ENCODE assay signal across 17 cellular contexts in the genomic region with DNA sequence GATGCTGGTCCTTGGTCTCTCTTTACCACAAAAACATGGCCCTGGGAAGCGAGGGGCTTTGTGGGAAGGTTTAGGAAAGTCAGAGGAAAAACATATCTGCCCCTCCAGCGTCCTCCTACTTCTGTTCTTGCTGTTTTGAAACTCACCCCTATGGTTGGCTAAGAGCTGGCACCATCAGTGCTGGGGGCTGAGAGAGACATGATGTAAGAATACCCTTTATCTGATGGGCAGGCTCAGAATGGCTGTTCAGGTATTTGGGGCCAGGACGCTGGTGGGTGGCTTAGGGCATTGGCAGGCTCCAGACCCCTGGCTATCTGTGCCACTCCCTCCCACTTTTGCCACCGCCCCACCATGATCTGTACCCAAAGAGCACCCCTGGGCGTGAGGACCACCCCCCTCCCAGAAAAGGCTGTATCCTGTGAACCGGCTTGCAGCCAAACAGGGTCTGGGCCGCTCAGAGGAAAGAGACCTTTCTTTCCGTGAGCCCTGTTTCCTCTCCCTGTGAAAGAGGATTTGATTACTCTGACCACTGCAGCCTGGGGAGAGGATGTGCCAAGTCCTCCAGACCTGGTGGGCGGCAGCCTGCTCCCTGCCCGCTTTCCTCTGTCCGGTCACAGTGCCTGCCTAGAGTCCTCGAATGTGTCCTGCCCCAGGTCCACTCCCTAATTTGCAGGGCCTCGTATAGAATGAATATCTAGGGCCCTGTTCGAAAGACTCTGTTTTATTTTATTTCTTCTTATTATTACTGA.
"Had no signal": no experiment of that assay in that cellular context is flagged by ENCODE, and none has a peak within 500 bp of the region (broad histone marks: within the 10 kb centered on the region; RNA-seq: fewer than 3 reads in every experiment).

No MANE protein-coding gene starts in this region.

- ATAC-seq: activated naive CD8-positive, alpha-beta T cell treated with anti-CD3 and anti-CD28 coated beads, Interleukin-2, amount 50 U/mL, for 24 hours; activated T-helper 17 cell treated with anti-CD3 and anti-CD28 coated beads, Interleukin-2, amount 50 U/mL, for 72 hours; esophagus mucosa; pancreas had no signal

- H3K4me3 ChIP-seq: cardiac muscle cell, pancreas, tibial artery had no signal

- H3K9me3 ChIP-seq: pancreas, tibial artery had no signal

- H3K27me3 ChIP-seq: cardiac muscle cell, pancreas had no signal

- FAIRE-seq: astrocyte, endometrium, pancreas had no signal

- H3K27ac ChIP-seq: cardiac muscle cell, pancreas, tibial artery, VCaP had no signal

- H3K4me1 ChIP-seq: tibial artery had no signal

- DNase-seq: activated CD4-positive, alpha-beta T cell treated with anti-CD3 and anti-CD28 coated beads for 1 hour; activated CD4-positive, alpha-beta T cell treated with anti-CD3 and anti-CD28 coated beads, Interleukin-2, amount 50 U/mL, for 48 hours; activated naive CD4-positive, alpha-beta T cell treated with anti-CD3 and anti-CD28 coated beads for 36 hours; activated naive CD8-positive, alpha-beta T cell treated with anti-CD3 and anti-CD28 coated beads, Interleukin-2, amount 50 U/mL, for 24 hours; foreskin fibroblast; hypothalamus; pancreas; stimulated activated CD4-positive, alpha-beta T cell treated with anti-CD3 and anti-CD28 coated beads, Interleukin-2, amount 100 ng/mL, for 48 hours; stimulated activated naive CD4-positive, alpha-beta T cell; SW 1271; tibial artery had no signal

- H3K36me3 ChIP-seq: cardiac muscle cell, pancreas, tibial artery had no signal
